In the genomic region with DNA sequence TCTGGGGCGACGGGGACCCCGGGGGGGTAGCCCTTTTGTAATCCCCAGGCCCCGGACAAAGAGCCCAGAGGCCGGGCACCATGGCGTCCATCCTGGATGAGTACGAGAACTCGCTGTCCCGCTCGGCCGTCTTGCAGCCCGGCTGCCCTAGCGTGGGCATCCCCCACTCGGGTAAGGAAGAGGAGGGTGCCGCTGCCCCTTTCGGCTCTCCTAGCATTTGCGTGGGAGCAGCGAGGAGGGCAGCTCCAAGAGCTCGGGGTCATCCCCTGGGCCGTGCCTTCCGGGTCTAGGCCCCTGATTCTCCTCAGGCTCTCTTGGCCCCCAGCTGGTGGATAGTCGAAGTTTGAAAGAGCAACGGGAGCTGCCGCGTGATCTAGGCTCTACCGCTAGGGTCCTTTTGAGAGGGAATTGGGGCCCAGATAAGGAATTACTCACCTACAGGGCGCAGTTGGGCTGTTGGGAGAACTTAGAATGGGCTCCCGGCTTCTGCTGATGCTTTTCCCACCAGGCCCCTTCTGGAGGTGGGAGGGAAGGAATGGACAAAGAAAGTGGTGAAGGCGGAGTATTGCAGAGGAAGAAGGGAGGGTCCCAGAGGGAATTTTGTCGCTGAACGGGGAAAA, we compare ENCODE assay signal across 8 cellular contexts. TPM values are rescaled to one million over a fixed set of nuclear protein-coding genes. Genes with fewer than 3 reads are reported as not detected.
A peak's percentile ranks its signal among the peaks of the same experiment; 100 is the strongest.
DNase-seq lines count a peak whose midpoint lies in the region; ATAC-seq lines count a peak whose summit lies in the region.

No MANE protein-coding gene starts in this region.

- peak; percentile 37 for DNase-seq in Ammon's horn (ENCODE audit: low spot score)
- DNase-seq in HUDEP-2 (lab: John Stamatoyannopoulos, UW; ENCODE audit: unreplicated experiment in 76 of 76), result peak in 67 of 76 experiments; percentile 6 to 75 (median 53)
- DNase-seq in SKM-1 treated with dmso at 0.1 percent for 144 hours (lab: John Stamatoyannopoulos, UW; ENCODE audit: unreplicated experiment), result peak; percentile 77
- peak; percentile 92 for DNase-seq in adipocyte (ENCODE audit: low read depth)
- DNase-seq in left ventricle myocardium superior, result peak; percentile 60
- DNase-seq in retina, result peak; percentile 82

- ATAC-seq in GM18868 (IDR thresholded peaks at IDR 0.05; ENCODE audit: unreplicated experiment) (peak; percentile 28), left ventricle myocardium superior (peak; percentile 56), HG02938 (IDR thresholded peaks at IDR 0.05; ENCODE audit: unreplicated experiment) (no peak)

- H3K4me1 ChIP-seq in adipocyte (ENCODE audit: control insufficient read depth, insufficient read depth, low read length), result peaks cover 14% of the 10 kb centered on the region

- peak overlapping the region; percentile 88 for H3K4me3 ChIP-seq in adipocyte (ENCODE audit: low read length)

- intact Hi-C loops in left ventricle myocardium superior (cut with micrococcal nuclease), result no loop called here

- H3K27me3 ChIP-seq in adipocyte (replicated peaks; ENCODE audit: control insufficient read depth, insufficient read depth, low read length), result no peaks in the 10 kb centered on the region

- H3K9me3 ChIP-seq in adipocyte (ENCODE audit: control insufficient read depth, low read length), result no peaks in the 10 kb centered on the region

- H3K36me3 ChIP-seq in adipocyte (ENCODE audit: control insufficient read depth, insufficient read depth, low read length, severe bottlenecking), result peaks cover 24% of the 10 kb centered on the region

- peak overlapping the region; percentile 88 for H3K9ac ChIP-seq in adipocyte (ENCODE audit: low read length)

RNA-seq across cellular contexts. Expression of gene VPS18, which starts 0.5 kb away (rescaled TPM):
- 22.7 TPM for total RNA-seq in left ventricle myocardium superior

RNA-seq across cellular contexts. Expression of gene RHOV, which starts 20.8 kb away (rescaled TPM):
- not detected for total RNA-seq in left ventricle myocardium superior

RNA-seq across cellular contexts. Expression of gene DLL4, which starts 34.3 kb away (rescaled TPM):
- total RNA-seq in left ventricle myocardium superior, result 11.6 TPM

RNA-seq across cellular contexts. Expression of gene SPINT1, which starts 51.0 kb away (rescaled TPM):
- total RNA-seq in left ventricle myocardium superior, result 1.0 TPM

RNA-seq across cellular contexts. Expression of gene CHAC1, which starts 58.5 kb away (rescaled TPM):
- 2.2 TPM for total RNA-seq in left ventricle myocardium superior

Comparison
In these comparisons a context has a peak if more than half of its experiments do, and no peak if none do; other contexts are left out.
1. DNase-seq: peak in every context shown above with its lines; median percentile 92 in adipocyte; 82 in retina; 77 in SKM-1 treated with dmso at 0.1 percent for 144 hours; 60 in left ventricle myocardium superior; 53 in HUDEP-2; 37 in Ammon's horn.